ENCODE assay signal across 26 cellular contexts in the genomic region with DNA sequence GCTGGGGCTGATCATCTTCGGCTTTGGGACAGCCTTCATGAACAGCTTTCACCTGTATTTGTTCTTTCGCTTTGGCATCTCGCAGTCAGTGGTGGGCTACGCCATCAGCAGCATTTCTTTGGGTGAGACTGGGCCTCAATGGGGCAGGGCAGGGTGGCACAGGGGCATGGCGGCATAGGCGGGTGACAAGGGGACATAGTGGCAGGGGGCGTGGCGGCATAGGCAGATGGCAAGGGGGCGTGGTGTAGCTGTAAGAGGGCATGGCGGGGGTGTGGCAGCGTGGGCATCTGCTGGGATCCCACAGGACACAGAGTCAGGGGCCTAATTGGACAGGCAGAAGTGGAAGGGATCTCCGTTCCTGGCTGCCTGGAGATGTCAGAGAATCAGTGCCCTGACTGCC. TPM values are rescaled to one million over a fixed set of nuclear protein-coding genes. Genes with fewer than 3 reads are reported as not detected.
DNase-seq lines count a peak whose midpoint lies in the region; ATAC-seq, FAIRE-seq and TF ChIP-seq lines count a peak whose summit lies in the region.
"Had no signal": no experiment of that assay in that cellular context is flagged by ENCODE, and none has a peak within 500 bp of the region (broad histone marks: within the 10 kb centered on the region; RNA-seq: fewer than 3 reads in every experiment).

No MANE protein-coding gene starts in this region.

- no peak overlapping the region for H3K4me2 ChIP-seq in neuronal stem cell (ENCODE audit: insufficient read depth, low read length, poor library complexity, severe bottlenecking)
- H3K4me2 ChIP-seq: A549 had no signal

- TF ChIP-seq POLR2A in heart left ventricle (IDR thresholded peaks at IDR 0.05) = no peak

- no peak overlapping the region for H3K14ac ChIP-seq in neuronal stem cell (ENCODE audit: low read length)

- H3K9me3 Mint-ChIP-seq in activated CD4-positive, alpha-beta memory T cell treated with anti-CD3 and anti-CD28 coated beads for 36 hours = no peaks in the 10 kb centered on the region

- FAIRE-seq in urothelium cell line (lab: Jason Lieb, UNC) = peak; percentile 9
- FAIRE-seq: A549, D721Med, GM12878, GM19239, H1 had no signal

- H3K4me3 Mint-ChIP-seq in activated CD4-positive, alpha-beta memory T cell treated with anti-CD3 and anti-CD28 coated beads for 36 hours = no peak overlapping the region
- H3K4me3 Mint-ChIP-seq: CD14-positive monocyte; CD4-positive, alpha-beta T cell; CD8-positive, alpha-beta memory T cell had no signal

- H3K4ac ChIP-seq in neuronal stem cell (ENCODE audit: low read length) = no peak overlapping the region

- no peak overlapping the region for H2AFZ ChIP-seq in neuronal stem cell (ENCODE audit: low read length)
- H2AFZ ChIP-seq: GM23248 had no signal

- no peak overlapping the region for H2BK120ac ChIP-seq in neuronal stem cell (ENCODE audit: low read depth, low read length)

- H2BK5ac ChIP-seq in neuronal stem cell (ENCODE audit: low read length) = no peak overlapping the region

- H3K27ac Mint-ChIP-seq in activated CD4-positive, alpha-beta memory T cell treated with anti-CD3 and anti-CD28 coated beads for 36 hours = no peak overlapping the region
- H3K27ac Mint-ChIP-seq: CD4-positive, alpha-beta T cell; CD8-positive, alpha-beta memory T cell had no signal

- no peaks in the 10 kb centered on the region for H3K4me1 Mint-ChIP-seq in activated CD4-positive, alpha-beta memory T cell treated with anti-CD3 and anti-CD28 coated beads for 36 hours (ENCODE audit: low read depth)
- H3K4me1 Mint-ChIP-seq: CD8-positive, alpha-beta memory T cell had no signal

- H2AK5ac ChIP-seq in neuronal stem cell (ENCODE audit: low read depth, low read length) = no peak overlapping the region

- intact Hi-C loops in heart left ventricle (cut with DNase I) = no loop called here
- intact Hi-C loops in activated CD4-positive, alpha-beta memory T cell treated with anti-CD3 and anti-CD28 coated beads for 36 hours (cut with micrococcal nuclease) = no loop called here

- H2BK15ac ChIP-seq in neuronal stem cell (ENCODE audit: low read length) = peak overlapping the region; percentile 70

- H3K27me3 Mint-ChIP-seq in activated CD4-positive, alpha-beta memory T cell treated with anti-CD3 and anti-CD28 coated beads for 36 hours = peaks cover 4% of the 10 kb centered on the region
- H3K27me3 Mint-ChIP-seq: CD4-positive, alpha-beta T cell had no signal

- peak overlapping the region; percentile 74 for H3K23ac ChIP-seq in neuronal stem cell (ENCODE audit: low read depth, low read length, poor library complexity)

- WGBS in heart left ventricle, 4 donors = 88 to 94% (median 90%) methylated on average over 10 to 12 of the region's 12 CpGs
- no CpG with 5 or more reads among the region's 12 CpGs for WGBS in neuronal stem cell (ENCODE audit: extremely low coverage in 2 of 2, insufficient read length in 2 of 2, insufficient replicate concordance in 1 of 2), 2 donors

- TF ChIP-seq CTCF in right atrium auricular region (IDR thresholded peaks at IDR 0.05) (no peak), heart left ventricle (IDR thresholded peaks at IDR 0.05) (no peak)

- H3K27ac ChIP-seq in right atrium auricular region (no peak overlapping the region), heart left ventricle (no peak overlapping the region), neuronal stem cell (replicated peaks; ENCODE audit: low read length) (no peak overlapping the region)
- H3K27ac ChIP-seq: A549; BLaER1 treated with 17β-estradiol and CSF1 and Interleukin-3, amounts not matched to agents 10 nM and 100 nM; GM23248 had no signal

- H3K9ac ChIP-seq in neuronal stem cell (ENCODE audit: low read depth, low read length, poor library complexity) = peak overlapping the region; percentile 30
- H3K9ac ChIP-seq: BLaER1 treated with 17β-estradiol and CSF1 and Interleukin-3, amounts not matched to agents 10 nM and 100 nM; GM23248 had no signal

- no peak for ATAC-seq in heart left ventricle
- ATAC-seq: A549, GM12878 had no signal

- H3K9me3 ChIP-seq in right atrium auricular region (no peaks in the 10 kb centered on the region), heart left ventricle (peaks cover 0 to 2% (median 0%) of the 10 kb centered on the region in 12 donors), neuronal stem cell (replicated peaks in 1 of 2; ENCODE audit: control insufficient read depth in 2 of 2, insufficient read depth in 1 of 2, low read depth in 1 of 2, low read length in 2 of 2) (no peaks in the 10 kb centered on the region)
- H3K9me3 ChIP-seq: A549, BE2C had no signal

- H3K36me3 ChIP-seq in right atrium auricular region = no peaks in the 10 kb centered on the region
- no peaks in the 10 kb centered on the region for H3K36me3 ChIP-seq in heart left ventricle
- H3K36me3 ChIP-seq in neuronal stem cell (replicated peaks in 1 of 2; ENCODE audit: control insufficient read depth in 2 of 2, insufficient read depth in 2 of 2, low read length in 2 of 2) = no peaks in the 10 kb centered on the region
- H3K36me3 ChIP-seq: BE2C; BLaER1 treated with 17β-estradiol and CSF1 and Interleukin-3, amounts not matched to agents 10 nM and 100 nM had no signal

- CTCF ChIA-PET in activated CD4-positive, alpha-beta memory T cell treated with anti-CD3 and anti-CD28 coated beads for 36 hours (lab: Charles Lee) = no interaction called here

- H3K79me1 ChIP-seq in neuronal stem cell (ENCODE audit: low read depth, low read length) = no peaks in the 10 kb centered on the region

- no peaks in the 10 kb centered on the region for H3K4me1 ChIP-seq in right atrium auricular region
- peaks cover 0 to 4% (median 0%) of the 10 kb centered on the region in 12 donors for H3K4me1 ChIP-seq in heart left ventricle
- H3K4me1 ChIP-seq in neuronal stem cell (ENCODE audit: control insufficient read depth in 2 of 2, insufficient read depth in 1 of 2, low read depth in 1 of 2, low read length in 2 of 2) = no peaks in the 10 kb centered on the region
- H3K4me1 ChIP-seq: A549, BE2C had no signal

- no peak overlapping the region for H4K8ac ChIP-seq in neuronal stem cell (ENCODE audit: low read depth, low read length)

- H4K91ac ChIP-seq in neuronal stem cell (ENCODE audit: low read depth, low read length, poor library complexity) = no peak overlapping the region

- H3K27me3 ChIP-seq in right atrium auricular region (no peaks in the 10 kb centered on the region), heart left ventricle (no peaks in the 10 kb centered on the region), neuronal stem cell (ENCODE audit: control insufficient read depth in 3 of 3, insufficient read depth in 3 of 3, low read depth in 1 of 3, low read length in 3 of 3) (peaks cover 0 to 16% (median 0%) of the 10 kb centered on the region in 3 experiments)
- H3K27me3 ChIP-seq: BE2C; BLaER1 treated with 17β-estradiol and CSF1 and Interleukin-3, amounts not matched to agents 10 nM and 100 nM had no signal

- DNase-seq in right atrium auricular region (ENCODE audit: low spot score) (peak; percentile 46), heart left ventricle (no peak), neuronal stem cell (ENCODE audit: low spot score) (no peak), urothelium cell line (ENCODE audit: low spot score) (no peak)
- no peak for DNase-seq in activated CD4-positive, alpha-beta memory T cell treated with anti-CD3 and anti-CD28 coated beads for 36 hours
- no peak for DNase-seq in central memory CD4-positive, alpha-beta T cell
- DNase-seq: 8988T; ACHN; AML-193; BE2C; CD4-positive, alpha-beta T cell; CD8-positive, alpha-beta memory T cell; DMS 273 treated with DMSO at 0.1 percent for 48 hours; DMS79; EL; GDM1; GM23248; H7; HCEC 1CT had no signal

- no peaks in the 10 kb centered on the region for H3K36me3 Mint-ChIP-seq in activated CD4-positive, alpha-beta memory T cell treated with anti-CD3 and anti-CD28 coated beads for 36 hours
- H3K36me3 Mint-ChIP-seq: CD14-positive monocyte had no signal

- POLR2A ChIA-PET in activated CD4-positive, alpha-beta memory T cell treated with anti-CD3 and anti-CD28 coated beads for 36 hours (lab: Charles Lee) = no interaction called here

- H3K4me3 ChIP-seq in right atrium auricular region (no peak overlapping the region), heart left ventricle (no peak overlapping the region), neuronal stem cell (ENCODE audit: low read length in 2 of 2) (no peak overlapping the region)
- H3K4me3 ChIP-seq: A549; BLaER1 treated with 17β-estradiol and CSF1 and Interleukin-3, amounts not matched to agents 10 nM and 100 nM; GM12878; GM23248 had no signal

- H2BK12ac ChIP-seq in neuronal stem cell (ENCODE audit: low read length) = no peak overlapping the region

- no peak overlapping the region for H3K18ac ChIP-seq in neuronal stem cell (ENCODE audit: low read length)

RNA-seq across cellular contexts. Expression of a gene that starts 25.5 kb away (rescaled TPM):
- not detected for total RNA-seq in right atrium auricular region
- total RNA-seq in heart left ventricle = under 1 TPM in 2 of 9 donors, not detected in 7; 0.13 to 0.14 TPM
- polyA plus RNA-seq in heart left ventricle = under 1 TPM; 0.06 to 0.11 TPM
- polyA plus RNA-seq in neuronal stem cell (2013, experiment 1 of 2) = 0.03 TPM
- not detected for polyA plus RNA-seq in neuronal stem cell (2013, experiment 2 of 2)
- not detected for total RNA-seq in activated CD4-positive, alpha-beta memory T cell treated with anti-CD3 and anti-CD28 coated beads for 36 hours
- total RNA-seq: CD8-positive, alpha-beta memory T cell; GM12878; GM23248; H1 had no signal
- polyA plus RNA-seq: CD14-positive monocyte; CD8-positive, alpha-beta memory T cell; GM12878 had no signal

RNA-seq across cellular contexts. Expression of a gene that starts 39.0 kb away (rescaled TPM):
- total RNA-seq in right atrium auricular region (under 1 TPM; 0.70 to 0.79 TPM), heart left ventricle (1 to 10 TPM in 5 of 9 donors, under 1 TPM in 4; 0.35 to 2.9 (median 1.3) TPM)
- polyA plus RNA-seq in heart left ventricle = under 1 TPM; 0.23 to 0.42 TPM
- polyA plus RNA-seq in neuronal stem cell (2013, experiment 1 of 2) = 1.5 TPM
- polyA plus RNA-seq in neuronal stem cell (2013, experiment 2 of 2) = 1.1 TPM
- total RNA-seq in activated CD4-positive, alpha-beta memory T cell treated with anti-CD3 and anti-CD28 coated beads for 36 hours = 1 to 10 TPM; 4.8 to 4.9 TPM

RNA-seq across cellular contexts. Expression of a gene that starts 42.0 kb away (rescaled TPM):
- total RNA-seq in right atrium auricular region (not detected), heart left ventricle (under 1 TPM in 4 of 9 donors, not detected in 5; 0.09 to 0.24 (median 0.13) TPM)
- under 1 TPM; 0.07 to 0.23 TPM for polyA plus RNA-seq in heart left ventricle
- polyA plus RNA-seq in neuronal stem cell (2013, experiment 1 of 2) = 0.03 TPM
- polyA plus RNA-seq in neuronal stem cell (2013, experiment 2 of 2) = not detected
- total RNA-seq in activated CD4-positive, alpha-beta memory T cell treated with anti-CD3 and anti-CD28 coated beads for 36 hours = under 1 TPM in 1 of 2 experiments, not detected in 1; 0.12 TPM
- polyA plus RNA-seq: CD14-positive monocyte, GM23248 had no signal
